1 cellular context compared by ENCODE assay signal in genomic region chr6:17653198-17653881, GRCh38.
TF ChIP-seq lines count a peak whose summit lies in the region.

No MANE protein-coding gene starts in this region.

TF ChIP-seq in K562, 482 proteins besides CTCF, POLR2A, EP300 and RAD21:
- TF ChIP-seq CGGBP1 (CRISPR knock-in tag; IDR thresholded peaks at IDR 0.05) (no peak), SUPT5H (IDR thresholded peaks at IDR 0.05) (0 out of 2 replicates have a peak, but pooled peaks have one; percentile 32), XRCC4 (IDR thresholded peaks at IDR 0.05; ENCODE audit: extremely low read depth, insufficient read depth, insufficient read length) (no peak), ARHGAP35 (IDR thresholded peaks at IDR 0.05; ENCODE audit: partially characterized antibody) (no peak), GABPB2 (CRISPR knock-in tag; conservative IDR thresholded peaks at IDR 0.05) (no peak)
TF ChIP-seq in K562: peak in this region for 1.
